ENCODE assay signal across 1 cellular context in genomic region chr12:105053116-105053572, GRCh38.
TF ChIP-seq lines count a peak whose summit lies in the region.

No MANE protein-coding gene starts in this region.

TF ChIP-seq in WTC11, 78 proteins besides CTCF, POLR2A, EP300 and RAD21 (continued from another document):
- TF ChIP-seq ZBTB43 (CRISPR knock-in tag; IDR thresholded peaks at IDR 0.05) (no peak), KAT7 (CRISPR knock-in tag; IDR thresholded peaks at IDR 0.05; ENCODE audit: borderline replicate concordance) (no peak), AFF4 (CRISPR knock-in tag; IDR thresholded peaks at IDR 0.05; ENCODE audit: borderline replicate concordance) (no peak), ETV6 (CRISPR knock-in tag; IDR thresholded peaks at IDR 0.05) (no peak), E2F1 (CRISPR knock-in tag; IDR thresholded peaks at IDR 0.05) (no peak), RELA (CRISPR knock-in tag; IDR thresholded peaks at IDR 0.05; ENCODE audit: borderline replicate concordance) (no peak)
- TF ChIP-seq, protein P1, sequence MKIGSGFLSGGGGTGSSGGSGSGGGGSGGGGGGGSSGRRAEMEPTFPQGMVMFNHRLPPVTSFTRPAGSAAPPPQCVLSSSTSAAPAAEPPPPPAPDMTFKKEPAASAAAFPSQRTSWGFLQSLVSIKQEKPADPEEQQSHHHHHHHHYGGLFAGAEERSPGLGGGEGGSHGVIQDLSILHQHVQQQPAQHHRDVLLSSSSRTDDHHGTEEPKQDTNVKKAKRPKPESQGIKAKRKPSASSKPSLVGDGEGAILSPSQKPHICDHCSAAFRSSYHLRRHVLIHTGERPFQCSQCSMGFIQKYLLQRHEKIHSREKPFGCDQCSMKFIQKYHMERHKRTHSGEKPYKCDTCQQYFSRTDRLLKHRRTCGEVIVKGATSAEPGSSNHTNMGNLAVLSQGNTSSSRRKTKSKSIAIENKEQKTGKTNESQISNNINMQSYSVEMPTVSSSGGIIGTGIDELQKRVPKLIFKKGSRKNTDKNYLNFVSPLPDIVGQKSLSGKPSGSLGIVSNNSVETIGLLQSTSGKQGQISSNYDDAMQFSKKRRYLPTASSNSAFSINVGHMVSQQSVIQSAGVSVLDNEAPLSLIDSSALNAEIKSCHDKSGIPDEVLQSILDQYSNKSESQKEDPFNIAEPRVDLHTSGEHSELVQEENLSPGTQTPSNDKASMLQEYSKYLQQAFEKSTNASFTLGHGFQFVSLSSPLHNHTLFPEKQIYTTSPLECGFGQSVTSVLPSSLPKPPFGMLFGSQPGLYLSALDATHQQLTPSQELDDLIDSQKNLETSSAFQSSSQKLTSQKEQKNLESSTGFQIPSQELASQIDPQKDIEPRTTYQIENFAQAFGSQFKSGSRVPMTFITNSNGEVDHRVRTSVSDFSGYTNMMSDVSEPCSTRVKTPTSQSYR (CRISPR knock-in tag; IDR thresholded peaks at IDR 0.05): no peak
